In genomic region chr13:27186295-27186694, GRCh38 we compare ENCODE assay signal across 16 cellular contexts.
"Had no signal": no experiment of that assay in that cellular context is flagged by ENCODE, and none has a peak within 500 bp of the region (broad histone marks: within the 10 kb centered on the region; RNA-seq: fewer than 3 reads in every experiment).

No MANE protein-coding gene starts in this region.

- H3K36me3 ChIP-seq: tibial nerve, uterus had no signal

- H3K4me3 ChIP-seq: dorsolateral prefrontal cortex, hepatocyte, lung, tibial nerve, uterus had no signal

- H3K4me1 ChIP-seq: uterus had no signal

- H3K4me2 ChIP-seq: hepatocyte had no signal

- H3K27ac ChIP-seq: dorsolateral prefrontal cortex, hepatocyte, tibial nerve, uterus had no signal

- DNase-seq: activated CD4-positive, alpha-beta memory T cell treated with anti-CD3 and anti-CD28 coated beads, Interleukin-2, amount 10 ng/mL, durations not matched to agents 7 days and 5 days; activated CD4-positive, alpha-beta T cell treated with anti-CD3 and anti-CD28 coated beads for 48 hours; activated CD4-positive, CD25-positive, alpha-beta regulatory T cell; activated CD8-positive, alpha-beta memory T cell treated with anti-CD3 and anti-CD28 coated beads, Interleukin-2, amount 10 ng/mL, durations not matched to agents 7 days and 5 days; activated naive CD4-positive, alpha-beta T cell; activated naive CD8-positive, alpha-beta T cell treated with anti-CD3 and anti-CD28 coated beads for 36 hours; amniotic stem cell; dorsolateral prefrontal cortex; T-helper 1 cell; T-helper 9 cell; uterus had no signal

- H3K9me3 ChIP-seq: tibial nerve, uterus had no signal

- H3K27me3 ChIP-seq: dorsolateral prefrontal cortex, hepatocyte, tibial nerve, uterus had no signal

- ATAC-seq: activated CD8-positive, alpha-beta memory T cell treated with anti-CD3 and anti-CD28 coated beads, Interleukin-2, amount 10 ng/mL, durations not matched to agents 7 days and 5 days; activated T-helper 17 cell treated with anti-CD3 and anti-CD28 coated beads, Interleukin-2, amount 50 U/mL, for 72 hours; left lobe of liver had no signal

- H3K79me2 ChIP-seq: hepatocyte had no signal

- H2AFZ ChIP-seq: hepatocyte had no signal
